1 cellular context compared by ENCODE assay signal in the genomic region with DNA sequence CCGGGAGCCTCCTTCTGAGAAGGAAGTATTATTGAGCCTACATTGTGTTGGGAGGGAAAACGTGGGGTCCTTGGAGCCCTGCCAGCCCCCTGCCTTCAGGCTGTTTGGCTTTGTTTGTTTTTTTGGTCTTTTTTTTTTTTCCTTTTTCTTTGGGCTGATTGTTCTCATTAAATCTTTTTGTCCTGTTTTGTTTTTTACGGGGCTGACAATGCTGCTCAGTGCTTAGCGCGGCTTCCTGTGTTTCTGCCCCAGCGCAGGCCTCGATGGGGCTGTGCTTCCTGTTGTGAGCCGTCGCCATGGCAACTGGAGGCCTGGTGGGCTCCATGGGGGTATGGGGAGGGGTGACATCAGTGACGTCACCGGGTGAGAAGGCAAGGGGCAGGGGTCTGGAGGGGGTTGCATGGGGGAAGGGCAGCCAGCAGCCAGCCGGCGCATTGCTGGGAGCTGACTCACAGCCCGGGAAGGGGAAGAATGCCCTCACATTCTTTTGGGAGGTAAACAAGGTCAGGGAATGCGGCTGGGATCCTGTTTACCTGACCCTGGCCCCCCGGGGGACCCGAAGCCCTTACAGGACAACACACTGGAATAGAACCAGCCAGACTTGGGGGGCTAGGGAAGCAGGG.
TF ChIP-seq lines count a peak whose summit lies in the region.

No MANE protein-coding gene starts in this region.

TF ChIP-seq in WTC11, 78 proteins besides CTCF, POLR2A, EP300 and RAD21 (continued from another document):
- TF ChIP-seq, protein P1, sequence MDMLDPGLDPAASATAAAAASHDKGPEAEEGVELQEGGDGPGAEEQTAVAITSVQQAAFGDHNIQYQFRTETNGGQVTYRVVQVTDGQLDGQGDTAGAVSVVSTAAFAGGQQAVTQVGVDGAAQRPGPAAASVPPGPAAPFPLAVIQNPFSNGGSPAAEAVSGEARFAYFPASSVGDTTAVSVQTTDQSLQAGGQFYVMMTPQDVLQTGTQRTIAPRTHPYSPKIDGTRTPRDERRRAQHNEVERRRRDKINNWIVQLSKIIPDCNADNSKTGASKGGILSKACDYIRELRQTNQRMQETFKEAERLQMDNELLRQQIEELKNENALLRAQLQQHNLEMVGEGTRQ (CRISPR knock-in tag; IDR thresholded peaks at IDR 0.05) = 0 out of 2 replicates have a peak, but pooled peaks have one; percentile 27
- TF ChIP-seq, protein P2, sequence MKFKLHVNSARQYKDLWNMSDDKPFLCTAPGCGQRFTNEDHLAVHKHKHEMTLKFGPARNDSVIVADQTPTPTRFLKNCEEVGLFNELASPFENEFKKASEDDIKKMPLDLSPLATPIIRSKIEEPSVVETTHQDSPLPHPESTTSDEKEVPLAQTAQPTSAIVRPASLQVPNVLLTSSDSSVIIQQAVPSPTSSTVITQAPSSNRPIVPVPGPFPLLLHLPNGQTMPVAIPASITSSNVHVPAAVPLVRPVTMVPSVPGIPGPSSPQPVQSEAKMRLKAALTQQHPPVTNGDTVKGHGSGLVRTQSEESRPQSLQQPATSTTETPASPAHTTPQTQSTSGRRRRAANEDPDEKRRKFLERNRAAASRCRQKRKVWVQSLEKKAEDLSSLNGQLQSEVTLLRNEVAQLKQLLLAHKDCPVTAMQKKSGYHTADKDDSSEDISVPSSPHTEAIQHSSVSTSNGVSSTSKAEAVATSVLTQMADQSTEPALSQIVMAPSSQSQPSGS (CRISPR knock-in tag; IDR thresholded peaks at IDR 0.05; ENCODE audit: borderline replicate concordance, low read depth) = peak; percentile 23; the same call in 1 of the 2 replicates
- TF ChIP-seq EMX1 (CRISPR knock-in tag; IDR thresholded peaks at IDR 0.05) (0 out of 2 replicates have a peak, but pooled peaks have one; percentile 6), SP1 (CRISPR knock-in tag; conservative IDR thresholded peaks at IDR 0.05) (peak; percentile 71), ETV6 (CRISPR knock-in tag; IDR thresholded peaks at IDR 0.05) (peak; percentile 68; the same call in 1 of the 2 replicates), GRHL2 (CRISPR knock-in tag; IDR thresholded peaks at IDR 0.05; ENCODE audit: insufficient replicate concordance, severe bottlenecking) (no peak), JAZF1 (CRISPR knock-in tag; IDR thresholded peaks at IDR 0.05) (no peak), ATF1 (CRISPR knock-in tag; IDR thresholded peaks at IDR 0.05) (no peak), NFE2L1 (CRISPR knock-in tag; IDR thresholded peaks at IDR 0.05) (peak; percentile 17; the same call in 1 of the 2 replicates)
- TF ChIP-seq, protein P3, sequence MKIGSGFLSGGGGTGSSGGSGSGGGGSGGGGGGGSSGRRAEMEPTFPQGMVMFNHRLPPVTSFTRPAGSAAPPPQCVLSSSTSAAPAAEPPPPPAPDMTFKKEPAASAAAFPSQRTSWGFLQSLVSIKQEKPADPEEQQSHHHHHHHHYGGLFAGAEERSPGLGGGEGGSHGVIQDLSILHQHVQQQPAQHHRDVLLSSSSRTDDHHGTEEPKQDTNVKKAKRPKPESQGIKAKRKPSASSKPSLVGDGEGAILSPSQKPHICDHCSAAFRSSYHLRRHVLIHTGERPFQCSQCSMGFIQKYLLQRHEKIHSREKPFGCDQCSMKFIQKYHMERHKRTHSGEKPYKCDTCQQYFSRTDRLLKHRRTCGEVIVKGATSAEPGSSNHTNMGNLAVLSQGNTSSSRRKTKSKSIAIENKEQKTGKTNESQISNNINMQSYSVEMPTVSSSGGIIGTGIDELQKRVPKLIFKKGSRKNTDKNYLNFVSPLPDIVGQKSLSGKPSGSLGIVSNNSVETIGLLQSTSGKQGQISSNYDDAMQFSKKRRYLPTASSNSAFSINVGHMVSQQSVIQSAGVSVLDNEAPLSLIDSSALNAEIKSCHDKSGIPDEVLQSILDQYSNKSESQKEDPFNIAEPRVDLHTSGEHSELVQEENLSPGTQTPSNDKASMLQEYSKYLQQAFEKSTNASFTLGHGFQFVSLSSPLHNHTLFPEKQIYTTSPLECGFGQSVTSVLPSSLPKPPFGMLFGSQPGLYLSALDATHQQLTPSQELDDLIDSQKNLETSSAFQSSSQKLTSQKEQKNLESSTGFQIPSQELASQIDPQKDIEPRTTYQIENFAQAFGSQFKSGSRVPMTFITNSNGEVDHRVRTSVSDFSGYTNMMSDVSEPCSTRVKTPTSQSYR (CRISPR knock-in tag; IDR thresholded peaks at IDR 0.05) = peak; percentile 98
- TF ChIP-seq, protein P4, sequence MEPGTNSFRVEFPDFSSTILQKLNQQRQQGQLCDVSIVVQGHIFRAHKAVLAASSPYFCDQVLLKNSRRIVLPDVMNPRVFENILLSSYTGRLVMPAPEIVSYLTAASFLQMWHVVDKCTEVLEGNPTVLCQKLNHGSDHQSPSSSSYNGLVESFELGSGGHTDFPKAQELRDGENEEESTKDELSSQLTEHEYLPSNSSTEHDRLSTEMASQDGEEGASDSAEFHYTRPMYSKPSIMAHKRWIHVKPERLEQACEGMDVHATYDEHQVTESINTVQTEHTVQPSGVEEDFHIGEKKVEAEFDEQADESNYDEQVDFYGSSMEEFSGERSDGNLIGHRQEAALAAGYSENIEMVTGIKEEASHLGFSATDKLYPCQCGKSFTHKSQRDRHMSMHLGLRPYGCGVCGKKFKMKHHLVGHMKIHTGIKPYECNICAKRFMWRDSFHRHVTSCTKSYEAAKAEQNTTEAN (CRISPR knock-in tag; IDR thresholded peaks at IDR 0.05) = 0 out of 2 replicates have a peak, but pooled peaks have one; percentile 35
- TF ChIP-seq, protein P5, sequence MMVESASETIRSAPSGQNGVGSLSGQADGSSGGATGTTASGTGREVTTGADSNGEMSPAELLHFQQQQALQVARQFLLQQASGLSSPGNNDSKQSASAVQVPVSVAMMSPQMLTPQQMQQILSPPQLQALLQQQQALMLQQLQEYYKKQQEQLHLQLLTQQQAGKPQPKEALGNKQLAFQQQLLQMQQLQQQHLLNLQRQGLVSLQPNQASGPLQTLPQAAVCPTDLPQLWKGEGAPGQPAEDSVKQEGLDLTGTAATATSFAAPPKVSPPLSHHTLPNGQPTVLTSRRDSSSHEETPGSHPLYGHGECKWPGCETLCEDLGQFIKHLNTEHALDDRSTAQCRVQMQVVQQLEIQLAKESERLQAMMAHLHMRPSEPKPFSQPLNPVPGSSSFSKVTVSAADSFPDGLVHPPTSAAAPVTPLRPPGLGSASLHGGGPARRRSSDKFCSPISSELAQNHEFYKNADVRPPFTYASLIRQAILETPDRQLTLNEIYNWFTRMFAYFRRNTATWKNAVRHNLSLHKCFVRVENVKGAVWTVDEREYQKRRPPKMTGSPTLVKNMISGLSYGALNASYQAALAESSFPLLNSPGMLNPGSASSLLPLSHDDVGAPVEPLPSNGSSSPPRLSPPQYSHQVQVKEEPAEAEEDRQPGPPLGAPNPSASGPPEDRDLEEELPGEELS (CRISPR knock-in tag; IDR thresholded peaks at IDR 0.05) = peak; percentile 99
- TF ChIP-seq, protein P6, sequence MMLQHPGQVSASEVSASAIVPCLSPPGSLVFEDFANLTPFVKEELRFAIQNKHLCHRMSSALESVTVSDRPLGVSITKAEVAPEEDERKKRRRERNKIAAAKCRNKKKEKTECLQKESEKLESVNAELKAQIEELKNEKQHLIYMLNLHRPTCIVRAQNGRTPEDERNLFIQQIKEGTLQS (CRISPR knock-in tag; conservative IDR thresholded peaks at IDR 0.05) = peak; percentile 92
- TF ChIP-seq, protein P7, sequence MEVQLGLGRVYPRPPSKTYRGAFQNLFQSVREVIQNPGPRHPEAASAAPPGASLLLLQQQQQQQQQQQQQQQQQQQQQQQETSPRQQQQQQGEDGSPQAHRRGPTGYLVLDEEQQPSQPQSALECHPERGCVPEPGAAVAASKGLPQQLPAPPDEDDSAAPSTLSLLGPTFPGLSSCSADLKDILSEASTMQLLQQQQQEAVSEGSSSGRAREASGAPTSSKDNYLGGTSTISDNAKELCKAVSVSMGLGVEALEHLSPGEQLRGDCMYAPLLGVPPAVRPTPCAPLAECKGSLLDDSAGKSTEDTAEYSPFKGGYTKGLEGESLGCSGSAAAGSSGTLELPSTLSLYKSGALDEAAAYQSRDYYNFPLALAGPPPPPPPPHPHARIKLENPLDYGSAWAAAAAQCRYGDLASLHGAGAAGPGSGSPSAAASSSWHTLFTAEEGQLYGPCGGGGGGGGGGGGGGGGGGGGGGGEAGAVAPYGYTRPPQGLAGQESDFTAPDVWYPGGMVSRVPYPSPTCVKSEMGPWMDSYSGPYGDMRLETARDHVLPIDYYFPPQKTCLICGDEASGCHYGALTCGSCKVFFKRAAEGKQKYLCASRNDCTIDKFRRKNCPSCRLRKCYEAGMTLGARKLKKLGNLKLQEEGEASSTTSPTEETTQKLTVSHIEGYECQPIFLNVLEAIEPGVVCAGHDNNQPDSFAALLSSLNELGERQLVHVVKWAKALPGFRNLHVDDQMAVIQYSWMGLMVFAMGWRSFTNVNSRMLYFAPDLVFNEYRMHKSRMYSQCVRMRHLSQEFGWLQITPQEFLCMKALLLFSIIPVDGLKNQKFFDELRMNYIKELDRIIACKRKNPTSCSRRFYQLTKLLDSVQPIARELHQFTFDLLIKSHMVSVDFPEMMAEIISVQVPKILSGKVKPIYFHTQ (CRISPR knock-in tag; IDR thresholded peaks at IDR 0.05) = 0 out of 2 replicates have a peak, but pooled peaks have one; percentile 15
- TF ChIP-seq, protein P8, sequence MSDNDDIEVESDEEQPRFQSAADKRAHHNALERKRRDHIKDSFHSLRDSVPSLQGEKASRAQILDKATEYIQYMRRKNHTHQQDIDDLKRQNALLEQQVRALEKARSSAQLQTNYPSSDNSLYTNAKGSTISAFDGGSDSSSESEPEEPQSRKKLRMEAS (CRISPR knock-in tag; IDR thresholded peaks at IDR 0.05) = peak; percentile 14; the same call in 1 of the 2 replicates
